Comparison of ENCODE assay signal across 12 cellular contexts in the genomic region with DNA sequence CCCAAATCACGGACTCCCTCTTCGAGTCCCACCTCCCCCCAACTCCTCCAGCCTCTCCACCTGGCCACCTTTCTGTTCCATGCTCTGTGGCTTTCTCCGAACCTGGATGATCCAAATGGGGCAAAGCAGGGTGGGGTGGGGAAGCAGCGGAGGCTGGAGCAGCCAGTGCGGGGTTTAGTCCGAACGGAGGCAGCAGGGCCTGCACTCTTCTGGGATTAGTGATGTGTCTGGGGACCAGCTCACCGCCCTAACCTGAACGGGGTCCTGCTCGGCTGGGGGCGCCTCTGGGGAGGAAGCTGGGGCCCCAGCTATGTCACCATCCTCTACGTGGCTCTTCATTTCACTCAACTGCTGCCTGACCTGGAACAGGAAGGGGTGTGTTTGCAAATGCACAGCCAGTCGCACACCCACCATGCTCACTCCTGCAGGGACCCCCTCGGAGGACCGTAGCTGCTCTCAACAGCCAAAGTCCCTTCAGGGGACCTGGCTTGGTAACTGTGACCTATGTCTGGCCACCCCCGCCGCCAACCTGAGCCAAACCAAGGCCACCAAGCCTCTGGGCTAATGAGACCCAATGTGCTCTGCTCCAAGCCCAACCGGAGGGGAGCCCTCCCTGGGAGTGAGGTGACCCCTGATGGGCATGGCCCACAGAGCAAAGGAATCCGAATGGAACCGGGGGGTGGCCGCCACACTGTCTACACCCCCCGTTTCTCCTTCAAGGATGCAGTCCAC. TPM values are rescaled to one million over a fixed set of nuclear protein-coding genes. Genes with fewer than 3 reads are reported as not detected.
DNase-seq lines count a peak whose midpoint lies in the region; ATAC-seq and TF ChIP-seq lines count a peak whose summit lies in the region.
"Had no signal": no experiment of that assay in that cellular context is flagged by ENCODE, and none has a peak within 500 bp of the region (broad histone marks: within the 10 kb centered on the region; RNA-seq: fewer than 3 reads in every experiment).

No MANE protein-coding gene starts in this region.

- intact Hi-C loops in cardiac septum (cut with DNase I) (no loop called here), Right ventricle myocardium inferior (cut with DNase I) (loop anchor here (1.0 kb wide), 2 partner anchors 79 to 111 kb away; no protein-coding TSS in a partner anchor), vagina (cut with DNase I) (no loop called here)

- H3K36me3 ChIP-seq in neutrophil (peaks cover 76% of the 10 kb centered on the region), vagina (peaks cover 0 to 37% of the 10 kb centered on the region in 2 donors)

- H3K9me3 ChIP-seq in neutrophil, result no peaks in the 10 kb centered on the region
- H3K9me3 ChIP-seq in vagina, result no peaks in the 10 kb centered on the region
- H3K9me3 ChIP-seq: mucosa of descending colon, suprapubic skin had no signal

- DNase-seq in cardiac septum (ENCODE audit: low spot score) (peak; percentile 73), Right ventricle myocardium inferior (ENCODE audit: missing footprints) (no peak), vagina (ENCODE audit: extremely low spot score in 2 of 2) (peak; percentile 84 to 91), NCI-H526 (lab: John Stamatoyannopoulos, UW) (no peak), T-helper 2 cell (no peak), middle frontal gyrus (ENCODE audit: extremely low spot score, low spot score) (no peak)
- DNase-seq in activated CD8-positive, alpha-beta memory T cell treated with anti-CD3 and anti-CD28 coated beads, Interleukin-2, amount 50 U/mL, for 4 hours, result peak; percentile 14

- H3K4me1 ChIP-seq in neutrophil (ENCODE audit: control insufficient read depth in 1 of 2, insufficient read depth in 1 of 2, low read depth in 1 of 2, low read length in 1 of 2), result peaks cover 24% of the 10 kb centered on the region in 2 experiments
- H3K4me1 ChIP-seq in vagina, result peaks cover 39% of the 10 kb centered on the region

- H3K27ac ChIP-seq in neutrophil (peak overlapping the region; percentile 58), vagina (no peak overlapping the region)
- H3K27ac ChIP-seq: epithelial cell of prostate, WERI-Rb-1 had no signal

- ATAC-seq in Right ventricle myocardium inferior, result no peak
- ATAC-seq: mucosa of descending colon had no signal

- no peak for TF ChIP-seq CTCF in neutrophil (IDR thresholded peaks at IDR 0.05)
- TF ChIP-seq CTCF in vagina (IDR thresholded peaks at IDR 0.05), result no peak

- no peak for TF ChIP-seq POLR2A in vagina (IDR thresholded peaks at IDR 0.05)

- H3K4me3 ChIP-seq in neutrophil (ENCODE audit: low read depth in 1 of 2, low read length in 1 of 2), result no peak overlapping the region
- no peak overlapping the region for H3K4me3 ChIP-seq in vagina
- H3K4me3 ChIP-seq: mucosa of descending colon, suprapubic skin had no signal

- no peaks in the 10 kb centered on the region for H3K27me3 ChIP-seq in neutrophil
- no peaks in the 10 kb centered on the region for H3K27me3 ChIP-seq in vagina
- H3K27me3 ChIP-seq: suprapubic skin had no signal

RNA-seq across cellular contexts. Expression of gene DSTN, which starts 46.8 kb away (rescaled TPM):
- 569 TPM for total RNA-seq in cardiac septum
- 865 TPM for total RNA-seq in Right ventricle myocardium inferior
- 326 TPM for total RNA-seq in vagina

Comparison
In these comparisons a context has a peak if more than half of its experiments do, and no peak if none do; other contexts are left out.
1. DNase-seq: peak in cardiac septum (single experiment), activated CD8-positive, alpha-beta memory T cell treated with anti-CD3 and anti-CD28 coated beads, Interleukin-2, amount 50 U/mL, for 4 hours (single experiment) and vagina (2 of 2); none in Right ventricle myocardium inferior (single experiment), NCI-H526 (0 of 2), T-helper 2 cell (0 of 5) and middle frontal gyrus (single experiment).